Comparison of ENCODE assay signal across 1 cellular context in the genomic region with DNA sequence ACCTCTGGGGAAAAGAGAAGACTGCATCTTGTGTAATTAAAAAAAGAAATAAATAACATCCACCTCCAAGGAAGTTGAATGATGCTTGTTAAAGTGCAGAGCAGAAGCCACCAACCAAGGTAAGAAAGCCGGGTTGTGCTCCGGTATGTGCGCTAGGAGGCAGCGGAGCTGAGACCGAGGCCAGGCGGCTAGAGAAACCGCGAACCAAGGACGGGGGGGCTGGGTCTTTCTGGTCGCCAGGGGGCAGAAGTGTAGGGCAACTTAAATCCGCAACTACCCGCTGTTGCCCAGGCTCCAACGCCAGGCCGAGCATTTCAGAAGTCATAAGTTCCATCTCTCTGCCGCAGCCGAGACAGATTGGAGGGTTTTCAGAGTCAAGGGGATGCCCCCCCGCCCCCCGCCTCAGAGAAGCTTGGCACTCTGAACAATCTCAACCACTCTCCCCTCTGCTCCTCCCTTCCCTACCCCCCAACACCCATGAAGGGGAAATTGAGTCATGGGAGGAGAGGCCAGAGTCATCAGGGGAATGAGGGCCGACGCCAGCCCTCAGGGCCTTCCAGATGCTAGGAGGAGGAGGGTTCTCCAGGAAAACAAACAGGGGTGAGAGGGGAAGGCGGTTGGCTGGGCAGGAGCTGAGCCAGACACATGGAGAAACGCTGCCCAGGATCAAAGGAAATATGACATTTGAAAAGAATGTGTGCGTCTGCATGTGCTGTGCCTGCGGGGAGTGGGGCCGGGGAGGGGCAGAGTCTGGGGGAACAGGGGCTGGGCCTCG.
A peak's percentile ranks its signal among the peaks of the same experiment; 100 is the strongest.
TF ChIP-seq lines count a peak whose summit lies in the region.

No MANE protein-coding gene starts in this region.

TF ChIP-seq in GM12878, 131 proteins besides CTCF, POLR2A, EP300 and RAD21 (continued from another document and continues in another):
- TF ChIP-seq NBN (IDR thresholded peaks at IDR 0.05) = peak; percentile 30
- no peak for TF ChIP-seq BCL11A (IDR thresholded peaks at IDR 0.05; ENCODE audit: low read depth, low read length)
- TF ChIP-seq TAF1 (IDR thresholded peaks at IDR 0.05; ENCODE audit: borderline replicate concordance, low read depth, low read length) = no peak
- no peak for TF ChIP-seq GABPA (IDR thresholded peaks at IDR 0.05; ENCODE audit: low read depth)
- peak; percentile 56; the same call in 1 of the 2 replicates for TF ChIP-seq CBFB (IDR thresholded peaks at IDR 0.05; ENCODE audit: low read depth)
- no peak for TF ChIP-seq CREM (IDR thresholded peaks at IDR 0.05; ENCODE audit: low read depth)
- no peak for TF ChIP-seq ZBED1 (IDR thresholded peaks at IDR 0.05; ENCODE audit: borderline replicate concordance)
- no peak for TF ChIP-seq YBX1 (IDR thresholded peaks at IDR 0.05)
- no peak for TF ChIP-seq RELB (IDR thresholded peaks at IDR 0.05; ENCODE audit: low read depth)
- TF ChIP-seq REST (IDR thresholded peaks at IDR 0.05; ENCODE audit: low read depth, low read length) = no peak
- TF ChIP-seq HDAC2 (IDR thresholded peaks at IDR 0.05) = no peak
- no peak; the same call in 1 of the 2 replicates for TF ChIP-seq HCFC1 (IDR thresholded peaks at IDR 0.05; ENCODE audit: low read length)
- no peak for TF ChIP-seq KAT2A (conservative IDR thresholded peaks at IDR 0.05; ENCODE audit: control insufficient read depth, low read depth, low read length)
- no peak for TF ChIP-seq ZNF207 (IDR thresholded peaks at IDR 0.05; ENCODE audit: borderline replicate concordance)
- TF ChIP-seq, protein P1, sequence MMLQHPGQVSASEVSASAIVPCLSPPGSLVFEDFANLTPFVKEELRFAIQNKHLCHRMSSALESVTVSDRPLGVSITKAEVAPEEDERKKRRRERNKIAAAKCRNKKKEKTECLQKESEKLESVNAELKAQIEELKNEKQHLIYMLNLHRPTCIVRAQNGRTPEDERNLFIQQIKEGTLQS (IDR thresholded peaks at IDR 0.05; ENCODE audit: borderline replicate concordance, extremely low read depth, low read depth, low read length) = no peak
- TF ChIP-seq, protein P2, sequence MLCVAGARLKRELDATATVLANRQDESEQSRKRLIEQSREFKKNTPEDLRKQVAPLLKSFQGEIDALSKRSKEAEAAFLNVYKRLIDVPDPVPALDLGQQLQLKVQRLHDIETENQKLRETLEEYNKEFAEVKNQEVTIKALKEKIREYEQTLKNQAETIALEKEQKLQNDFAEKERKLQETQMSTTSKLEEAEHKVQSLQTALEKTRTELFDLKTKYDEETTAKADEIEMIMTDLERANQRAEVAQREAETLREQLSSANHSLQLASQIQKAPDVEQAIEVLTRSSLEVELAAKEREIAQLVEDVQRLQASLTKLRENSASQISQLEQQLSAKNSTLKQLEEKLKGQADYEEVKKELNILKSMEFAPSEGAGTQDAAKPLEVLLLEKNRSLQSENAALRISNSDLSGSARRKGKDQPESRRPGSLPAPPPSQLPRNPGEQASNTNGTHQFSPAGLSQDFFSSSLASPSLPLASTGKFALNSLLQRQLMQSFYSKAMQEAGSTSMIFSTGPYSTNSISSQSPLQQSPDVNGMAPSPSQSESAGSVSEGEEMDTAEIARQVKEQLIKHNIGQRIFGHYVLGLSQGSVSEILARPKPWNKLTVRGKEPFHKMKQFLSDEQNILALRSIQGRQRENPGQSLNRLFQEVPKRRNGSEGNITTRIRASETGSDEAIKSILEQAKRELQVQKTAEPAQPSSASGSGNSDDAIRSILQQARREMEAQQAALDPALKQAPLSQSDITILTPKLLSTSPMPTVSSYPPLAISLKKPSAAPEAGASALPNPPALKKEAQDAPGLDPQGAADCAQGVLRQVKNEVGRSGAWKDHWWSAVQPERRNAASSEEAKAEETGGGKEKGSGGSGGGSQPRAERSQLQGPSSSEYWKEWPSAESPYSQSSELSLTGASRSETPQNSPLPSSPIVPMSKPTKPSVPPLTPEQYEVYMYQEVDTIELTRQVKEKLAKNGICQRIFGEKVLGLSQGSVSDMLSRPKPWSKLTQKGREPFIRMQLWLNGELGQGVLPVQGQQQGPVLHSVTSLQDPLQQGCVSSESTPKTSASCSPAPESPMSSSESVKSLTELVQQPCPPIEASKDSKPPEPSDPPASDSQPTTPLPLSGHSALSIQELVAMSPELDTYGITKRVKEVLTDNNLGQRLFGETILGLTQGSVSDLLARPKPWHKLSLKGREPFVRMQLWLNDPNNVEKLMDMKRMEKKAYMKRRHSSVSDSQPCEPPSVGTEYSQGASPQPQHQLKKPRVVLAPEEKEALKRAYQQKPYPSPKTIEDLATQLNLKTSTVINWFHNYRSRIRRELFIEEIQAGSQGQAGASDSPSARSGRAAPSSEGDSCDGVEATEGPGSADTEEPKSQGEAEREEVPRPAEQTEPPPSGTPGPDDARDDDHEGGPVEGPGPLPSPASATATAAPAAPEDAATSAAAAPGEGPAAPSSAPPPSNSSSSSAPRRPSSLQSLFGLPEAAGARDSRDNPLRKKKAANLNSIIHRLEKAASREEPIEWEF (IDR thresholded peaks at IDR 0.05; ENCODE audit: insufficient replicate concordance, low read depth, low read length) = no peak
- TF ChIP-seq JUNB (IDR thresholded peaks at IDR 0.05) = no peak
- TF ChIP-seq ZSCAN29 (IDR thresholded peaks at IDR 0.05) = no peak
- TF ChIP-seq STAT1 (conservative IDR thresholded peaks at IDR 0.05) = no peak
- TF ChIP-seq, protein P3, sequence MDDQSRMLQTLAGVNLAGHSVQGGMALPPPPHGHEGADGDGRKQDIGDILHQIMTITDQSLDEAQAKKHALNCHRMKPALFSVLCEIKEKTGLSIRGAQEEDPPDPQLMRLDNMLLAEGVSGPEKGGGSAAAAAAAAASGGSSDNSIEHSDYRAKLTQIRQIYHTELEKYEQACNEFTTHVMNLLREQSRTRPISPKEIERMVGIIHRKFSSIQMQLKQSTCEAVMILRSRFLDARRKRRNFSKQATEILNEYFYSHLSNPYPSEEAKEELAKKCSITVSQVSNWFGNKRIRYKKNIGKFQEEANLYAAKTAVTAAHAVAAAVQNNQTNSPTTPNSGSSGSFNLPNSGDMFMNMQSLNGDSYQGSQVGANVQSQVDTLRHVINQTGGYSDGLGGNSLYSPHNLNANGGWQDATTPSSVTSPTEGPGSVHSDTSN (IDR thresholded peaks at IDR 0.05; ENCODE audit: insufficient replicate concordance, low read depth, low read length) = no peak
- TF ChIP-seq NRF1 (conservative IDR thresholded peaks at IDR 0.05; ENCODE audit: low read depth, low read length) = no peak
- TF ChIP-seq BACH1 (IDR thresholded peaks at IDR 0.05; ENCODE audit: borderline replicate concordance) = no peak
- no peak for TF ChIP-seq BCL3 (IDR thresholded peaks at IDR 0.05; ENCODE audit: borderline replicate concordance, insufficient read depth, low read depth, low read length, poor library complexity, severe bottlenecking)
- no peak for TF ChIP-seq NFIC (IDR thresholded peaks at IDR 0.05; ENCODE audit: low read depth, low read length)
- TF ChIP-seq ZNF217 (IDR thresholded peaks at IDR 0.05) = no peak
- TF ChIP-seq CBX5 (IDR thresholded peaks at IDR 0.05; ENCODE audit: low read depth) = no peak
- TF ChIP-seq, protein P4, sequence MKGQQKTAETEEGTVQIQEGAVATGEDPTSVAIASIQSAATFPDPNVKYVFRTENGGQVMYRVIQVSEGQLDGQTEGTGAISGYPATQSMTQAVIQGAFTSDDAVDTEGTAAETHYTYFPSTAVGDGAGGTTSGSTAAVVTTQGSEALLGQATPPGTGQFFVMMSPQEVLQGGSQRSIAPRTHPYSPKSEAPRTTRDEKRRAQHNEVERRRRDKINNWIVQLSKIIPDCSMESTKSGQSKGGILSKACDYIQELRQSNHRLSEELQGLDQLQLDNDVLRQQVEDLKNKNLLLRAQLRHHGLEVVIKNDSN (IDR thresholded peaks at IDR 0.05; ENCODE audit: borderline replicate concordance, extremely low read length, insufficient read depth, low read depth, low read length) = no peak
- TF ChIP-seq RAD51 (IDR thresholded peaks at IDR 0.05) = no peak
- 0 out of 2 replicates have a peak, but pooled peaks have one; percentile 17 for TF ChIP-seq IKZF1 (conservative IDR thresholded peaks at IDR 0.05)
- TF ChIP-seq TARDBP (IDR thresholded peaks at IDR 0.05; ENCODE audit: borderline replicate concordance) = no peak
- TF ChIP-seq HDAC6 (IDR thresholded peaks at IDR 0.05; ENCODE audit: unreplicated experiment) = no peak
- TF ChIP-seq EGR1 (IDR thresholded peaks at IDR 0.05; ENCODE audit: borderline replicate concordance in 1 of 2, low read depth in 2 of 2, low read length in 2 of 2) = no peak
- TF ChIP-seq NFYA (IDR thresholded peaks at IDR 0.05; ENCODE audit: borderline replicate concordance, low read depth, low read length) = no peak
- TF ChIP-seq YY1 (IDR thresholded peaks at IDR 0.05; ENCODE audit: low read depth, low read length) = peak; percentile 72
- TF ChIP-seq TCF7 (IDR thresholded peaks at IDR 0.05; ENCODE audit: borderline replicate concordance) = no peak; the same call in 1 of the 2 replicates
- no peak for TF ChIP-seq EZH2 (IDR thresholded peaks at IDR 0.05; ENCODE audit: borderline replicate concordance, control insufficient read depth, low read depth, low read length)
- 0 out of 2 replicates have a peak, but pooled peaks have one; percentile 34 for TF ChIP-seq MTA2 (IDR thresholded peaks at IDR 0.05; ENCODE audit: low read depth)
- no peak for TF ChIP-seq DPF2 (IDR thresholded peaks at IDR 0.05)
- TF ChIP-seq MXI1 (IDR thresholded peaks at IDR 0.05; ENCODE audit: low read depth, low read length) = no peak
- TF ChIP-seq MYC (IDR thresholded peaks at IDR 0.05; ENCODE audit: insufficient read depth, insufficient read length, insufficient replicate concordance, low read length, severe bottlenecking) = no peak
- TF ChIP-seq LARP7 (IDR thresholded peaks at IDR 0.05) = no peak
- no peak for TF ChIP-seq SUPT20H (IDR thresholded peaks at IDR 0.05; ENCODE audit: borderline replicate concordance, control insufficient read depth, low read depth, low read length)
- no peak for TF ChIP-seq NR2C2 (IDR thresholded peaks at IDR 0.05; ENCODE audit: borderline replicate concordance, control insufficient read depth, insufficient read length, low read depth)
- TF ChIP-seq RBBP5 (conservative IDR thresholded peaks at IDR 0.05) = no peak
- no peak for TF ChIP-seq NKRF (conservative IDR thresholded peaks at IDR 0.05)
- TF ChIP-seq SMC3 (IDR thresholded peaks at IDR 0.05; ENCODE audit: borderline replicate concordance, low read length) = peak; percentile 63; the same call in 1 of the 2 replicates
- TF ChIP-seq RFX5 (IDR thresholded peaks at IDR 0.05; ENCODE audit: low read depth, low read length) = no peak
- TF ChIP-seq IKZF2 (IDR thresholded peaks at IDR 0.05) = 0 out of 4 replicates have a peak, but pooled peaks of 1 of the 2 experiments have one; percentile 5
- no peak for TF ChIP-seq KLF5 (IDR thresholded peaks at IDR 0.05; ENCODE audit: partially characterized antibody)
- TF ChIP-seq KDM1A (IDR thresholded peaks at IDR 0.05; ENCODE audit: borderline replicate concordance) = no peak
